1 cellular context compared by ENCODE assay signal in genomic region chr5:75511435-75512382, GRCh38.
A peak's percentile ranks its signal among the peaks of the same experiment; 100 is the strongest.
TF ChIP-seq lines count a peak whose summit lies in the region.

Gene CERT1 (minus strand): TSS chr5:75511629. CDS start chr5:75511207, 422 bp downstream.
Gene POLK (plus strand): TSS chr5:75511891.

TF ChIP-seq in GM12878, 131 proteins besides CTCF, POLR2A, EP300 and RAD21 (continued from another document and continues in another):
- TF ChIP-seq, protein P1, sequence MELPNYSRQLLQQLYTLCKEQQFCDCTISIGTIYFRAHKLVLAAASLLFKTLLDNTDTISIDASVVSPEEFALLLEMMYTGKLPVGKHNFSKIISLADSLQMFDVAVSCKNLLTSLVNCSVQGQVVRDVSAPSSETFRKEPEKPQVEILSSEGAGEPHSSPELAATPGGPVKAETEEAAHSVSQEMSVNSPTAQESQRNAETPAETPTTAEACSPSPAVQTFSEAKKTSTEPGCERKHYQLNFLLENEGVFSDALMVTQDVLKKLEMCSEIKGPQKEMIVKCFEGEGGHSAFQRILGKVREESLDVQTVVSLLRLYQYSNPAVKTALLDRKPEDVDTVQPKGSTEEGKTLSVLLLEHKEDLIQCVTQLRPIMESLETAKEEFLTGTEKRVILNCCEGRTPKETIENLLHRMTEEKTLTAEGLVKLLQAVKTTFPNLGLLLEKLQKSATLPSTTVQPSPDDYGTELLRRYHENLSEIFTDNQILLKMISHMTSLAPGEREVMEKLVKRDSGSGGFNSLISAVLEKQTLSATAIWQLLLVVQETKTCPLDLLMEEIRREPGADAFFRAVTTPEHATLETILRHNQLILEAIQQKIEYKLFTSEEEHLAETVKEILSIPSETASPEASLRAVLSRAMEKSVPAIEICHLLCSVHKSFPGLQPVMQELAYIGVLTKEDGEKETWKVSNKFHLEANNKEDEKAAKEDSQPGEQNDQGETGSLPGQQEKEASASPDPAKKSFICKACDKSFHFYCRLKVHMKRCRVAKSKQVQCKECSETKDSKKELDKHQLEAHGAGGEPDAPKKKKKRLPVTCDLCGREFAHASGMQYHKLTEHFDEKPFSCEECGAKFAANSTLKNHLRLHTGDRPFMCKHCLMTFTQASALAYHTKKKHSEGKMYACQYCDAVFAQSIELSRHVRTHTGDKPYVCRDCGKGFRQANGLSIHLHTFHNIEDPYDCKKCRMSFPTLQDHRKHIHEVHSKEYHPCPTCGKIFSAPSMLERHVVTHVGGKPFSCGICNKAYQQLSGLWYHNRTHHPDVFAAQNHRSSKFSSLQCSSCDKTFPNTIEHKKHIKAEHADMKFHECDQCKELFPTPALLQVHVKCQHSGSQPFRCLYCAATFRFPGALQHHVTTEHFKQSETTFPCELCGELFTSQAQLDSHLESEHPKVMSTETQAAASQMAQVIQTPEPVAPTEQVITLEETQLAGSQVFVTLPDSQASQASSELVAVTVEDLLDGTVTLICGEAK (IDR thresholded peaks at IDR 0.05; ENCODE audit: borderline replicate concordance): peak; percentile 53; the same call in 1 of the 2 replicates
- TF ChIP-seq PML (IDR thresholded peaks at IDR 0.05; ENCODE audit: low read length) (peak; percentile 40; the same call in 1 of the 2 replicates), SUPT20H (IDR thresholded peaks at IDR 0.05; ENCODE audit: borderline replicate concordance, control insufficient read depth, low read depth, low read length) (no peak), CHD2 (IDR thresholded peaks at IDR 0.05; ENCODE audit: borderline replicate concordance, low read depth, low read length) (peak; percentile 48; the same call in 1 of the 2 replicates), PAX5 (IDR thresholded peaks at IDR 0.05; ENCODE audit: borderline replicate concordance, low read depth, low read length) (peak; percentile 27; the same call in 1 of the 2 replicates), BCLAF1 (IDR thresholded peaks at IDR 0.05) (no peak), IKZF1 (conservative IDR thresholded peaks at IDR 0.05) (peak; percentile 97), SRF (IDR thresholded peaks at IDR 0.05; ENCODE audit: low read depth in 2 of 2, low read length in 2 of 2) (0 out of 4 replicates have a peak, but pooled peaks of 1 of the 2 experiments have one; percentile 17), IKZF2 (IDR thresholded peaks at IDR 0.05) (peak; percentile 97 to 98), SPI1 (IDR thresholded peaks at IDR 0.05; ENCODE audit: borderline replicate concordance, insufficient read depth, low read depth, low read length) (no peak), RB1 (IDR thresholded peaks at IDR 0.05; ENCODE audit: borderline replicate concordance) (peak; percentile 70; the same call in 1 of the 2 replicates), EZH2 (IDR thresholded peaks at IDR 0.05; ENCODE audit: borderline replicate concordance, control insufficient read depth, low read depth, low read length) (no peak), MEF2B (IDR thresholded peaks at IDR 0.05; ENCODE audit: partially characterized antibody, poor library complexity, severe bottlenecking) (peak; percentile 71), USF2 (IDR thresholded peaks at IDR 0.05; ENCODE audit: borderline replicate concordance, low read depth, low read length) (no peak), SIN3A (IDR thresholded peaks at IDR 0.05; ENCODE audit: low read depth, low read length) (peak; percentile 82), TAF1 (IDR thresholded peaks at IDR 0.05; ENCODE audit: borderline replicate concordance, low read depth, low read length) (peak; percentile 75), FOXM1 (IDR thresholded peaks at IDR 0.05; ENCODE audit: low read depth, low read length) (no peak), HDGF (IDR thresholded peaks at IDR 0.05) (peak; percentile 98), HDAC6 (IDR thresholded peaks at IDR 0.05; ENCODE audit: unreplicated experiment) (no peak), RELA (IDR thresholded peaks at IDR 0.05; ENCODE audit: borderline replicate concordance, partially characterized antibody) (peak; percentile 35), NKRF (conservative IDR thresholded peaks at IDR 0.05) (peak; percentile 87), POLR2AphosphoS2 (IDR thresholded peaks at IDR 0.05; ENCODE audit: low read depth, low read length) (peak; percentile 70), SP1 (IDR thresholded peaks at IDR 0.05; ENCODE audit: low read depth, low read length) (peak; percentile 62), TCF7 (IDR thresholded peaks at IDR 0.05; ENCODE audit: borderline replicate concordance) (no peak), TCF3 (IDR thresholded peaks at IDR 0.05; ENCODE audit: borderline replicate concordance, insufficient read depth, low read depth, low read length) (0 out of 2 replicates have a peak, but pooled peaks have one; percentile 35), POU2F2 (IDR thresholded peaks at IDR 0.05; ENCODE audit: borderline replicate concordance, low read depth, low read length) (peak; percentile 49; the same call in 1 of the 3 replicates), YBX1 (IDR thresholded peaks at IDR 0.05) (no peak), SMAD5 (IDR thresholded peaks at IDR 0.05; ENCODE audit: low read depth) (0 out of 2 replicates have a peak, but pooled peaks have one; percentile 24), SMC3 (IDR thresholded peaks at IDR 0.05; ENCODE audit: borderline replicate concordance, low read length) (no peak), TCF12 (IDR thresholded peaks at IDR 0.05; ENCODE audit: low read depth, low read length) (0 out of 2 replicates have a peak, but pooled peaks have one; percentile 18), POLR2AphosphoS5 (IDR thresholded peaks at IDR 0.05; ENCODE audit: low read length) (peak; percentile 78), MLLT1 (IDR thresholded peaks at IDR 0.05) (peak; percentile 76), YY1 (IDR thresholded peaks at IDR 0.05; ENCODE audit: low read depth, low read length) (peak; percentile 95), SMAD1 (IDR thresholded peaks at IDR 0.05; ENCODE audit: low read depth, partially characterized antibody) (peak; percentile 39), BRCA1 (IDR thresholded peaks at IDR 0.05; ENCODE audit: low read depth, low read length) (no peak), HCFC1 (IDR thresholded peaks at IDR 0.05; ENCODE audit: low read length) (peak; percentile 93), KDM1A (IDR thresholded peaks at IDR 0.05; ENCODE audit: borderline replicate concordance) (no peak), SIX5 (IDR thresholded peaks at IDR 0.05; ENCODE audit: low read depth, low read length, severe bottlenecking) (peak; percentile 86), CEBPB (IDR thresholded peaks at IDR 0.05; ENCODE audit: borderline replicate concordance in 1 of 2, low read depth in 2 of 2, low read length in 2 of 2) (no peak), DPF2 (IDR thresholded peaks at IDR 0.05) (no peak; the same call in 1 of the 2 replicates), SMARCA5 (IDR thresholded peaks at IDR 0.05) (peak; percentile 80; the same call in 1 of the 2 replicates), JUND (IDR thresholded peaks at IDR 0.05; ENCODE audit: low read depth, low read length) (no peak), ASH2L (IDR thresholded peaks at IDR 0.05; ENCODE audit: borderline replicate concordance, low read depth) (peak; percentile 60; the same call in 1 of the 2 replicates), ZNF24 (IDR thresholded peaks at IDR 0.05) (no peak)
- TF ChIP-seq, protein P2, sequence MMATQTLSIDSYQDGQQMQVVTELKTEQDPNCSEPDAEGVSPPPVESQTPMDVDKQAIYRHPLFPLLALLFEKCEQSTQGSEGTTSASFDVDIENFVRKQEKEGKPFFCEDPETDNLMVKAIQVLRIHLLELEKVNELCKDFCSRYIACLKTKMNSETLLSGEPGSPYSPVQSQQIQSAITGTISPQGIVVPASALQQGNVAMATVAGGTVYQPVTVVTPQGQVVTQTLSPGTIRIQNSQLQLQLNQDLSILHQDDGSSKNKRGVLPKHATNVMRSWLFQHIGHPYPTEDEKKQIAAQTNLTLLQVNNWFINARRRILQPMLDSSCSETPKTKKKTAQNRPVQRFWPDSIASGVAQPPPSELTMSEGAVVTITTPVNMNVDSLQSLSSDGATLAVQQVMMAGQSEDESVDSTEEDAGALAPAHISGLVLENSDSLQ (IDR thresholded peaks at IDR 0.05): peak; percentile 36; the same call in 1 of the 2 replicates
- TF ChIP-seq, protein P3, sequence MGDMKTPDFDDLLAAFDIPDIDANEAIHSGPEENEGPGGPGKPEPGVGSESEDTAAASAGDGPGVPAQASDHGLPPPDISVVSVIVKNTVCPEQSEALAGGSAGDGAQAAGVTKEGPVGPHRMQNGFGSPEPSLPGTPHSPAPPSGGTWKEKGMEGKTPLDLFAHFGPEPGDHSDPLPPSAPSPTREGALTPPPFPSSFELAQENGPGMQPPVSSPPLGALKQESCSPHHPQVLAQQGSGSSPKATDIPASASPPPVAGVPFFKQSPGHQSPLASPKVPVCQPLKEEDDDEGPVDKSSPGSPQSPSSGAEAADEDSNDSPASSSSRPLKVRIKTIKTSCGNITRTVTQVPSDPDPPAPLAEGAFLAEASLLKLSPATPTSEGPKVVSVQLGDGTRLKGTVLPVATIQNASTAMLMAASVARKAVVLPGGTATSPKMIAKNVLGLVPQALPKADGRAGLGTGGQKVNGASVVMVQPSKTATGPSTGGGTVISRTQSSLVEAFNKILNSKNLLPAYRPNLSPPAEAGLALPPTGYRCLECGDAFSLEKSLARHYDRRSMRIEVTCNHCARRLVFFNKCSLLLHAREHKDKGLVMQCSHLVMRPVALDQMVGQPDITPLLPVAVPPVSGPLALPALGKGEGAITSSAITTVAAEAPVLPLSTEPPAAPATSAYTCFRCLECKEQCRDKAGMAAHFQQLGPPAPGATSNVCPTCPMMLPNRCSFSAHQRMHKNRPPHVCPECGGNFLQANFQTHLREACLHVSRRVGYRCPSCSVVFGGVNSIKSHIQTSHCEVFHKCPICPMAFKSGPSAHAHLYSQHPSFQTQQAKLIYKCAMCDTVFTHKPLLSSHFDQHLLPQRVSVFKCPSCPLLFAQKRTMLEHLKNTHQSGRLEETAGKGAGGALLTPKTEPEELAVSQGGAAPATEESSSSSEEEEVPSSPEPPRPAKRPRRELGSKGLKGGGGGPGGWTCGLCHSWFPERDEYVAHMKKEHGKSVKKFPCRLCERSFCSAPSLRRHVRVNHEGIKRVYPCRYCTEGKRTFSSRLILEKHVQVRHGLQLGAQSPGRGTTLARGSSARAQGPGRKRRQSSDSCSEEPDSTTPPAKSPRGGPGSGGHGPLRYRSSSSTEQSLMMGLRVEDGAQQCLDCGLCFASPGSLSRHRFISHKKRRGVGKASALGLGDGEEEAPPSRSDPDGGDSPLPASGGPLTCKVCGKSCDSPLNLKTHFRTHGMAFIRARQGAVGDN (IDR thresholded peaks at IDR 0.05): peak; percentile 45
